Comparison of ENCODE assay signal across 10 cellular contexts in genomic region chr5:15794117-15794985, GRCh38.
DNase-seq lines count a peak whose midpoint lies in the region; ATAC-seq, FAIRE-seq and TF ChIP-seq lines count a peak whose summit lies in the region.
"Had no signal": no experiment of that assay in that cellular context is flagged by ENCODE, and none has a peak within 500 bp of the region (broad histone marks: within the 10 kb centered on the region; RNA-seq: fewer than 3 reads in every experiment).

No MANE protein-coding gene starts in this region.

- H3K4ac ChIP-seq in mesenchymal stem cell (ENCODE audit: low read depth in 1 of 2, low read length in 2 of 2): no peak overlapping the region

- H4K8ac ChIP-seq in mesenchymal stem cell (ENCODE audit: low read length): no peak overlapping the region

- H3K4me3 ChIP-seq in AG10803 (ENCODE audit: low read length): no peak overlapping the region
- no peak overlapping the region for H3K4me3 ChIP-seq in LNCaP clone FGC (ENCODE audit: low read depth, low read length)
- H3K4me3 ChIP-seq in mesenchymal stem cell (ENCODE audit: insufficient read depth in 1 of 2, low read depth in 1 of 2, low read length in 2 of 2): peak overlapping the region in 1 of 2 experiments; percentile 3
- no peak overlapping the region for H3K4me3 ChIP-seq in spleen
- no peak overlapping the region for H3K4me3 ChIP-seq in pancreas
- no peak overlapping the region for H3K4me3 ChIP-seq in gastroesophageal sphincter

- no peak overlapping the region for H4K91ac ChIP-seq in mesenchymal stem cell (ENCODE audit: low read length)

- no peak overlapping the region for H2AFZ ChIP-seq in mesenchymal stem cell (ENCODE audit: low read depth, low read length)

- no peak overlapping the region for H2BK120ac ChIP-seq in mesenchymal stem cell (ENCODE audit: low read depth, low read length)

- H3K79me1 ChIP-seq in mesenchymal stem cell (replicated peaks; ENCODE audit: low read length, poor library complexity, severe bottlenecking): peaks cover 25% of the 10 kb centered on the region

- H3K27ac ChIP-seq in cingulate gyrus (ENCODE audit: low read depth, low read length) (peak overlapping the region; percentile 88), mesenchymal stem cell (ENCODE audit: low read length, poor library complexity, severe bottlenecking) (no peak overlapping the region), spleen (peak overlapping the region in 1 of 8 donors; percentile 9), pancreas (no peak overlapping the region), gastroesophageal sphincter (no peak overlapping the region)

- H3K27me3 ChIP-seq in mesenchymal stem cell (ENCODE audit: control insufficient read depth in 1 of 2, insufficient read depth in 1 of 2, low read length in 2 of 2): no peaks in the 10 kb centered on the region
- H3K27me3 ChIP-seq in spleen (replicated peaks in 1 of 7): no peaks in the 10 kb centered on the region
- no peaks in the 10 kb centered on the region for H3K27me3 ChIP-seq in pancreas
- H3K27me3 ChIP-seq in gastroesophageal sphincter: no peaks in the 10 kb centered on the region

- intact Hi-C loops in spleen (cut with DNase I; ENCODE audit: low total_unique reads) (no loop called here), pancreas (cut with DNase I) (no loop called here)

- 67% methylated on average over 3 of the region's 5 CpGs for WGBS in mesenchymal stem cell
- 40 to 62% (median 49%) methylated on average over 5 of the region's 5 CpGs for WGBS in spleen, 5 donors
- 11 to 14% methylated on average over 5 of the region's 5 CpGs for WGBS in pancreas, 2 donors
- 38 to 43% methylated on average over 5 of the region's 5 CpGs for WGBS in gastroesophageal sphincter (ENCODE audit: low coverage in 1 of 2), 2 donors

- H2BK12ac ChIP-seq in mesenchymal stem cell (ENCODE audit: low read length in 2 of 2): no peak overlapping the region

- H3K18ac ChIP-seq in mesenchymal stem cell (ENCODE audit: low read depth in 1 of 2, low read length in 2 of 2): no peak overlapping the region

- no peak for FAIRE-seq in pancreas (lab: Jason Lieb, UNC)

- no peaks in the 10 kb centered on the region for H3K9me3 ChIP-seq in mesenchymal stem cell (ENCODE audit: control insufficient read depth, low read length)
- no peaks in the 10 kb centered on the region for H3K9me3 ChIP-seq in spleen
- no peaks in the 10 kb centered on the region for H3K9me3 ChIP-seq in pancreas
- H3K9me3 ChIP-seq in gastroesophageal sphincter: no peaks in the 10 kb centered on the region

- H3K4me2 ChIP-seq in mesenchymal stem cell (ENCODE audit: low read length, poor library complexity, severe bottlenecking): no peak overlapping the region

- peak overlapping the region; percentile 57 for H3K9ac ChIP-seq in mesenchymal stem cell (ENCODE audit: low read length)

- no peak overlapping the region for H3K14ac ChIP-seq in mesenchymal stem cell (ENCODE audit: low read length in 2 of 2)

- TF ChIP-seq EP300 in gastroesophageal sphincter (IDR thresholded peaks at IDR 0.05): no peak

- H3K23ac ChIP-seq in mesenchymal stem cell (ENCODE audit: low read length in 2 of 2): no peak overlapping the region

- no peaks in the 10 kb centered on the region for H3K36me3 ChIP-seq in mesenchymal stem cell (ENCODE audit: control insufficient read depth in 1 of 2, insufficient read depth in 2 of 2, low read depth in 1 of 2, low read length in 2 of 2)
- H3K36me3 ChIP-seq in spleen: no peaks in the 10 kb centered on the region
- no peaks in the 10 kb centered on the region for H3K36me3 ChIP-seq in pancreas
- no peaks in the 10 kb centered on the region for H3K36me3 ChIP-seq in gastroesophageal sphincter

- DNase-seq in AG10803 (ENCODE audit: low read depth): no peak
- peak; percentile 11 for DNase-seq in LNCaP clone FGC (ENCODE audit: low read depth)
- peak; percentile 27 for DNase-seq in mesenchymal stem cell
- DNase-seq in spleen: no peak
- DNase-seq in pancreas: no peak
- DNase-seq: NCI-H1092 treated with DMSO at 0.1 percent for 48 hours, T-helper 1 cell had no signal

- TF ChIP-seq POLR2A in spleen (IDR thresholded peaks at IDR 0.05) (no peak), gastroesophageal sphincter (IDR thresholded peaks at IDR 0.05) (no peak)

- TF ChIP-seq CTCF in AG10803 (conservative IDR thresholded peaks at IDR 0.05; ENCODE audit: low read length): peak; percentile 39
- TF ChIP-seq CTCF in LNCaP clone FGC (IDR thresholded peaks at IDR 0.05; ENCODE audit: control insufficient read depth, extremely low read depth, insufficient read depth): peak; percentile 52
- peak in 5 of 11 experiments; percentile 5 to 27 (median 12) for TF ChIP-seq CTCF in spleen (IDR thresholded peaks at IDR 0.05 in 8 of 11, conservative IDR thresholded peaks at IDR 0.05 in 3 of 11)
- no peak for TF ChIP-seq CTCF in pancreas (IDR thresholded peaks at IDR 0.05)
- no peak for TF ChIP-seq CTCF in gastroesophageal sphincter (IDR thresholded peaks at IDR 0.05)

- H3K4me1 ChIP-seq in mesenchymal stem cell (ENCODE audit: control insufficient read depth, insufficient read depth, low read depth, low read length) (peaks cover 7% of the 10 kb centered on the region), spleen (peaks cover 0 to 11% (median 3%) of the 10 kb centered on the region in 6 donors), pancreas (no peaks in the 10 kb centered on the region), gastroesophageal sphincter (peaks cover 0 to 56% (median 5%) of the 10 kb centered on the region in 3 donors)

- H2BK5ac ChIP-seq in mesenchymal stem cell (ENCODE audit: low read depth, low read length, poor library complexity, severe bottlenecking): no peak overlapping the region

- ATAC-seq in GM18511 (IDR thresholded peaks at IDR 0.05; ENCODE audit: unreplicated experiment): no peak
- ATAC-seq in pancreas: no peak
- no peak for ATAC-seq in gastroesophageal sphincter

- no peak overlapping the region for H2AK5ac ChIP-seq in mesenchymal stem cell (ENCODE audit: low read length, severe bottlenecking)

- H2BK15ac ChIP-seq in mesenchymal stem cell (ENCODE audit: low read depth, poor library complexity, severe bottlenecking): no peak overlapping the region

Comparison
In these comparisons a context has a peak if more than half of its experiments do, and no peak if none do; other contexts are left out.
1. DNase-seq: peak in LNCaP clone FGC (single experiment) and mesenchymal stem cell (single experiment); none in AG10803 (single experiment), spleen (single experiment) and pancreas (0 of 6).
2. CTCF ChIP-seq: peak in AG10803 (single experiment) and LNCaP clone FGC (single experiment); none in pancreas (0 of 4) and gastroesophageal sphincter (0 of 4).